1 cellular context compared by ENCODE assay signal in the genomic region with DNA sequence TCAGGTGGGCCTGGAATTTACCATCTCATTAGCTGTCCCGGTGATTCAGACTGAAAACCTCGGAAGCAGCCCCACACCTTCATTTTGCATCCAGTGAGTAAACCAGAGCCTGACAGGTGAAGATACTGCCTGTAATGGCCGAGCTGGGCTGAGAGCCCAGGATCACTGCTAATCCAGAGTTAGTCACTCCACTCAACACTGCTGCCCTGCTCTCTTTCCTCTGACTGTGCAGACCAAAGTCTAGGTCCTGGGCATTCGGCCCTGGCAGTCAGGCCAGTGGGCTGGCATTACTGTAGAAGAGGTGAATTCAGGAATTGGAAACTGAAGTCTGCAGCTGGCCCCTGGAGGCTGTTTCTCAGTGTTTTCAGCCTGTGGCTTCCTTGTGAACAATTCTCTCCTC.
A peak's percentile ranks its signal among the peaks of the same experiment; 100 is the strongest.
TF ChIP-seq lines count a peak whose summit lies in the region.

No MANE protein-coding gene starts in this region.

TF ChIP-seq in SK-N-SH, 30 proteins besides CTCF, POLR2A, EP300 and RAD21 (continued from another document):
- TF ChIP-seq JUND (IDR thresholded peaks at IDR 0.05) (peak; percentile 24), YY1 (IDR thresholded peaks at IDR 0.05; ENCODE audit: low read depth) (peak; percentile 80; the same call in 1 of the 2 replicates), RCOR1 (IDR thresholded peaks at IDR 0.05; ENCODE audit: low read length) (no peak), FOSL2 (IDR thresholded peaks at IDR 0.05; ENCODE audit: borderline replicate concordance, low read depth) (peak; percentile 17; the same call in 1 of the 2 replicates), FOXM1 (IDR thresholded peaks at IDR 0.05; ENCODE audit: low read depth) (no peak)
